30 cellular contexts compared by ENCODE assay signal in the genomic region with DNA sequence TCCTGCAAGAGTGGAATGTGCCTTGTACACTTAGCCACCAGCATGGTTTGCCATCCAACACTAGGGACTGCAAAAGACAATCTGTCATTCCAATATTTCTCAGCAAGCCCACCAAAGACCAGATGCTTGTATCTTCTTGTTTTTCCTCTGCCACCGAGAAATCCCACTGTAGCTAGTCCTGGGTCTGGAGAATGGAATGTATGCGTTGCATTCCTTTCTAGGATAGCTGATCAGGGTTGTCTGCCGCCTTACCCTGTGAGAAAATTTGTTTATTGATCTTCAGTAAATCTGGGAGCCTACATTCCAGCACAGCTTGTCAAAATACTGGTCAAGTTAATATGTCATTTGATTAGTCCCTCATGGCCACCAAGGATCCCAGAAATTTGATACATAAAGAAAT. TPM values are rescaled to one million over a fixed set of nuclear protein-coding genes. Genes with fewer than 3 reads are reported as not detected.
"Had no signal": no experiment of that assay in that cellular context is flagged by ENCODE, and none has a peak within 500 bp of the region (broad histone marks: within the 10 kb centered on the region; RNA-seq: fewer than 3 reads in every experiment).

No MANE protein-coding gene starts in this region.

- H3K27me3 ChIP-seq: adrenal gland, body of pancreas, breast epithelium, SJCRH30 had no signal

- H3K4me3 ChIP-seq: adrenal gland, body of pancreas, breast epithelium, SJCRH30, SK-N-MC had no signal

- H3K9ac ChIP-seq: KMS-11 had no signal

- H3K4me1 ChIP-seq: adrenal gland, body of pancreas, breast epithelium, SJCRH30 had no signal

- H3K36me3 ChIP-seq: adrenal gland, breast epithelium, SJCRH30 had no signal

- H3K27ac ChIP-seq: adrenal gland, body of pancreas, breast epithelium, KMS-11, SJCRH30, SK-N-MC had no signal

- H3K9me3 ChIP-seq: adrenal gland, body of pancreas, breast epithelium, SJCRH30 had no signal

- DNase-seq: activated CD4-positive, alpha-beta T cell treated with anti-CD3 and anti-CD28 coated beads for 36 hours; activated CD4-positive, alpha-beta T cell treated with anti-CD3 and anti-CD28 coated beads, Interleukin-2, amount 10 ng/mL, durations not matched to agents 7 days and 5 days; activated CD4-positive, alpha-beta T cell treated with anti-CD3 and anti-CD28 coated beads, Interleukin-2, amount 50 U/mL, for 48 hours; activated CD8-positive, alpha-beta T cell treated with anti-CD3 and anti-CD28 coated beads, Interleukin-2, amount 10 ng/mL, durations not matched to agents 7 days and 5 days; activated gamma-delta T cell; activated naive CD4-positive, alpha-beta T cell treated with anti-CD3 and anti-CD28 coated beads for 36 hours; activated T-cell treated with anti-CD3 and anti-CD28 coated beads, Interleukin-2, amount 50 U/mL, for 24 hours; adrenal gland; body of pancreas; MM.1S; MV-4-11; NCI-H1092; NCI-H1417; NCI-H146; NCI-H1930; NCI-H2081 treated with DMSO at 0.1 percent for 48 hours; NCI-H345; NCI-H524 treated with DMSO at 0.1 percent for 48 hours; SHP77; SJCRH30 had no signal

- H3K4me2 ChIP-seq: KMS-11 had no signal

- FAIRE-seq: astrocyte, TTC549 had no signal

RNA-seq across cellular contexts. Expression of gene ADAMTS18, which starts 28.1 kb away (rescaled TPM):
- total RNA-seq: activated CD4-positive, alpha-beta T cell treated with anti-CD3 and anti-CD28 coated beads for 36 hours; activated CD4-positive, alpha-beta T cell treated with anti-CD3 and anti-CD28 coated beads, Interleukin-2, amount 10 ng/mL, durations not matched to agents 7 days and 5 days; activated CD8-positive, alpha-beta T cell treated with anti-CD3 and anti-CD28 coated beads, Interleukin-2, amount 10 ng/mL, durations not matched to agents 7 days and 5 days; activated naive CD4-positive, alpha-beta T cell treated with anti-CD3 and anti-CD28 coated beads for 36 hours; activated naive CD4-positive, alpha-beta T cell treated with anti-CD3 and anti-CD28 coated beads, Interleukin-2, amount 50 U/mL, for 72 hours; activated T-helper 2 cell treated with anti-CD3 and anti-CD28 coated beads, Interferon-gamma antibody, Interleukin-2, Interleukin-4, amounts not matched to agents 10 μg/mL and 5 μg/mL and 100 μg/mL, durations not matched to agents 14 hours and 24 hours and 36 hours; cardiac septum; NCI-H460; RPMI7951 had no signal
